In genomic region chr9:110714314-110714713, GRCh38 we compare ENCODE assay signal across 19 cellular contexts. TPM values are rescaled to one million over a fixed set of nuclear protein-coding genes. Genes with fewer than 3 reads are reported as not detected.
A peak's percentile ranks its signal among the peaks of the same experiment; 100 is the strongest.
DNase-seq lines count a peak whose midpoint lies in the region; ATAC-seq, FAIRE-seq and TF ChIP-seq lines count a peak whose summit lies in the region.
"Had no signal": no experiment of that assay in that cellular context is flagged by ENCODE, and none has a peak within 500 bp of the region (broad histone marks: within the 10 kb centered on the region; RNA-seq: fewer than 3 reads in every experiment).

No MANE protein-coding gene starts in this region.

- no peaks in the 10 kb centered on the region for H3K9me3 ChIP-seq in H1 (ENCODE audit: insufficient read depth in 2 of 2, low read depth in 1 of 2, low read length in 1 of 2)
- H3K9me3 ChIP-seq in smooth muscle cell (replicated peaks; ENCODE audit: low read depth), result no peaks in the 10 kb centered on the region
- no peaks in the 10 kb centered on the region for H3K9me3 ChIP-seq in naive thymus-derived CD4-positive, alpha-beta T cell (ENCODE audit: control insufficient read depth in 2 of 3, low read length in 3 of 3)
- H3K9me3 ChIP-seq: vagina had no signal

- no peak overlapping the region for H3K14ac ChIP-seq in H1 (ENCODE audit: insufficient read length)

- no peaks in the 10 kb centered on the region for H3K79me2 ChIP-seq in H1 (ENCODE audit: control insufficient read depth in 1 of 2, insufficient read depth in 2 of 2, low read length in 2 of 2)
- H3K79me2 ChIP-seq in smooth muscle cell (ENCODE audit: low read depth), result no peaks in the 10 kb centered on the region

- no peak overlapping the region for H3K18ac ChIP-seq in H1 (ENCODE audit: extremely low read depth, low read length)

- H4K20me1 ChIP-seq in H1 (replicated peaks in 1 of 2; ENCODE audit: control insufficient read depth in 1 of 2, insufficient read depth in 2 of 2, low read length in 2 of 2) (no peaks in the 10 kb centered on the region), smooth muscle cell (ENCODE audit: low read depth) (no peaks in the 10 kb centered on the region)

- DNase-seq in NCI-H526 (lab: John Stamatoyannopoulos, UW) (peak; percentile 1), NCI-H526 treated with DMSO at 0.1 percent for 48 hours (lab: John Stamatoyannopoulos, UW) (no peak), NCI-H2196 treated with DMSO at 0.1 percent for 48 hours (lab: John Stamatoyannopoulos, UW; ENCODE audit: unreplicated experiment) (peak; percentile 38), H1 (ENCODE audit: low read depth in 1 of 2, low spot score in 2 of 2) (no peak), smooth muscle cell (lab: John Stamatoyannopoulos, UW; ENCODE audit: unreplicated experiment) (no peak), anterior cingulate cortex (lab: John Stamatoyannopoulos, UW) (no peak)
- DNase-seq in naive thymus-derived CD4-positive, alpha-beta T cell, result no peak
- DNase-seq: activated B cell treated with CpG ODN at 0.5 μM for 24 hours; activated CD8-positive, alpha-beta memory T cell treated with anti-CD3 and anti-CD28 coated beads, Interleukin-2, amount 50 U/mL, for 4 hours; activated naive CD4-positive, alpha-beta T cell treated with anti-CD3 and anti-CD28 coated beads, Interleukin-2, amount 10 ng/mL, durations not matched to agents 7 days and 5 days; CD4-positive, alpha-beta memory T cell; effector CD8-positive, alpha-beta T cell; NCI-H1694; small intestine; stimulated activated naive CD4-positive, alpha-beta T cell treated with Interleukin-2 at 50 U/mL for 16 hours had no signal

- CTCF ChIA-PET in H1 (lab: Charles Lee; ENCODE audit: partially characterized antibody), result no interaction called here
- CTCF ChIA-PET in naive thymus-derived CD4-positive, alpha-beta T cell (lab: Charles Lee), result no interaction called here

- intact Hi-C loops in naive thymus-derived CD4-positive, alpha-beta T cell (cut with micrococcal nuclease), result no loop called here

- H2AFZ ChIP-seq in H1 (ENCODE audit: low read length) (peak overlapping the region; percentile 95), smooth muscle cell (ENCODE audit: low read depth) (no peak overlapping the region)

- H3K4me2 ChIP-seq in H1 (ENCODE audit: insufficient read depth in 1 of 2, low read depth in 2 of 2, low read length in 2 of 2) (peak overlapping the region; percentile 11 to 15; a peak in 1 of 4 replicates), smooth muscle cell (peak overlapping the region; percentile 15)

- no peak overlapping the region for H3K27ac Mint-ChIP-seq in naive thymus-derived CD4-positive, alpha-beta T cell
- H3K27ac Mint-ChIP-seq: activated B cell treated with CpG ODN at 0.5 μM for 24 hours; activated naive CD4-positive, alpha-beta T cell treated with anti-CD3 and anti-CD28 coated beads, Interleukin-2, amount 10 ng/mL, durations not matched to agents 7 days and 5 days; CD4-positive, alpha-beta memory T cell had no signal

- no peak overlapping the region for H3K56ac ChIP-seq in H1 (replicated peaks; ENCODE audit: insufficient read length, low read depth, low read length)

- H2AK5ac ChIP-seq in H1 (ENCODE audit: low read depth, low read length), result no peak overlapping the region

- TF ChIP-seq RAD21 in H1 (IDR thresholded peaks at IDR 0.05 in 1 of 2, conservative IDR thresholded peaks at IDR 0.05 in 1 of 2; ENCODE audit: low read depth in 2 of 2, low read length in 2 of 2), result no peak

- H2BK15ac ChIP-seq in H1 (ENCODE audit: low read length), result no peak overlapping the region

- no peaks in the 10 kb centered on the region for H3K4me1 Mint-ChIP-seq in naive thymus-derived CD4-positive, alpha-beta T cell
- H3K4me1 Mint-ChIP-seq: activated B cell treated with CpG ODN at 0.5 μM for 24 hours; activated naive CD4-positive, alpha-beta T cell treated with anti-CD3 and anti-CD28 coated beads, Interleukin-2, amount 10 ng/mL, durations not matched to agents 7 days and 5 days; CD4-positive, alpha-beta memory T cell had no signal

- no peak overlapping the region for H2BK120ac ChIP-seq in H1 (replicated peaks; ENCODE audit: low read depth, low read length)

- no peak overlapping the region for H4K91ac ChIP-seq in H1 (replicated peaks; ENCODE audit: insufficient read length, low read length)

- H3K23ac ChIP-seq in H1 (ENCODE audit: insufficient read length), result no peak overlapping the region

- no peak overlapping the region for H3K4me3 Mint-ChIP-seq in naive thymus-derived CD4-positive, alpha-beta T cell
- H3K4me3 Mint-ChIP-seq: activated B cell treated with CpG ODN at 0.5 μM for 24 hours; activated naive CD4-positive, alpha-beta T cell treated with anti-CD3 and anti-CD28 coated beads, Interleukin-2, amount 10 ng/mL, durations not matched to agents 7 days and 5 days; CD4-positive, alpha-beta memory T cell had no signal

- no peak overlapping the region for H3K9ac ChIP-seq in H1 (replicated peaks in 1 of 4; ENCODE audit: extremely low read depth in 1 of 4, low read depth in 3 of 4, low read length in 3 of 4)
- no peak overlapping the region for H3K9ac ChIP-seq in smooth muscle cell (ENCODE audit: low read depth)

- no peaks in the 10 kb centered on the region for H3K36me3 Mint-ChIP-seq in naive thymus-derived CD4-positive, alpha-beta T cell
- H3K36me3 Mint-ChIP-seq: activated naive CD4-positive, alpha-beta T cell treated with anti-CD3 and anti-CD28 coated beads, Interleukin-2, amount 10 ng/mL, durations not matched to agents 7 days and 5 days; CD4-positive, alpha-beta memory T cell had no signal

- no peak overlapping the region for H4K5ac ChIP-seq in H1 (ENCODE audit: insufficient read length, low read depth, low read length)

- H2BK12ac ChIP-seq in H1 (ENCODE audit: low read depth, low read length), result no peak overlapping the region

- TF ChIP-seq POLR2A in H1 (IDR thresholded peaks at IDR 0.05; ENCODE audit: control extremely low read depth in 1 of 2, low read depth in 2 of 2, low read length in 2 of 2), result no peak

- POLR2A ChIA-PET in H1 (lab: Charles Lee; ENCODE audit: partially characterized antibody), result no interaction called here
- POLR2A ChIA-PET in naive thymus-derived CD4-positive, alpha-beta T cell (lab: Charles Lee), result no interaction called here

- no peaks in the 10 kb centered on the region for H3K36me3 ChIP-seq in H1 (ENCODE audit: control insufficient read depth in 2 of 4, insufficient read depth in 4 of 4, low read length in 3 of 4)
- no peaks in the 10 kb centered on the region for H3K36me3 ChIP-seq in smooth muscle cell (ENCODE audit: low read depth)
- no peaks in the 10 kb centered on the region for H3K36me3 ChIP-seq in naive thymus-derived CD4-positive, alpha-beta T cell (ENCODE audit: control insufficient read depth in 2 of 3, insufficient read depth in 3 of 3, low read length in 3 of 3)
- H3K36me3 ChIP-seq: vagina had no signal

- H3K23me2 ChIP-seq in H1 (ENCODE audit: low read depth, low read length), result no peaks in the 10 kb centered on the region

- H3K27ac ChIP-seq in H1 (ENCODE audit: low read depth, low read length) (no peak overlapping the region), smooth muscle cell (ENCODE audit: low read depth) (no peak overlapping the region)
- H3K27ac ChIP-seq in naive thymus-derived CD4-positive, alpha-beta T cell (ENCODE audit: low read depth, low read length), result no peak overlapping the region
- H3K27ac ChIP-seq: vagina had no signal

- 0 out of 8 replicates have a peak overlapping the region, but pooled peaks of 1 of the 4 experiments have one; percentile 1 for H3K4me3 ChIP-seq in H1 (ENCODE audit: extremely low read depth in 1 of 4, insufficient read depth in 2 of 4, low read depth in 3 of 4, low read length in 4 of 4)
- H3K4me3 ChIP-seq in smooth muscle cell, result no peak overlapping the region
- no peak overlapping the region for H3K4me3 ChIP-seq in naive thymus-derived CD4-positive, alpha-beta T cell (ENCODE audit: low read length)
- H3K4me3 ChIP-seq: K562, vagina had no signal

- no peaks in the 10 kb centered on the region for H3F3A ChIP-seq in smooth muscle cell (ENCODE audit: low read depth)

- no peak overlapping the region for H2BK5ac ChIP-seq in H1 (ENCODE audit: low read depth, low read length)

- H3K27me3 ChIP-seq in H1 (replicated peaks in 1 of 4; ENCODE audit: control insufficient read depth in 3 of 4, extremely low read depth in 1 of 4, insufficient read depth in 3 of 4, low read length in 3 of 4) (no peaks in the 10 kb centered on the region), smooth muscle cell (ENCODE audit: low read depth) (no peaks in the 10 kb centered on the region)
- H3K27me3 ChIP-seq in naive thymus-derived CD4-positive, alpha-beta T cell (ENCODE audit: control insufficient read depth in 2 of 2, insufficient read depth in 2 of 2, low read length in 2 of 2), result no peaks in the 10 kb centered on the region
- H3K27me3 ChIP-seq: vagina had no signal

- H2BK20ac ChIP-seq in H1 (ENCODE audit: low read length), result no peak overlapping the region

- 55% methylated on average over 3 of the region's 3 CpGs; no CpG with 5 or more reads in 1 of the 2 experiments for WGBS in H1 (ENCODE audit: extremely low coverage in 1 of 2, insufficient coverage in 1 of 2, insufficient read length in 1 of 2, insufficient replicate concordance in 2 of 2, low coverage in 1 of 2, low lambda C conversion rate in 2 of 2, missing lambda C conversion rate in 1 of 2), 2 experiments
- 24% methylated on average over 3 of the region's 3 CpGs for WGBS in smooth muscle cell (ENCODE audit: low lambda C conversion rate)

- H3K4me1 ChIP-seq in H1 (replicated peaks in 1 of 4; ENCODE audit: control insufficient read depth in 3 of 4, insufficient read depth in 4 of 4, low read length in 3 of 4), result peaks cover 0 to 6% (median 2%) of the 10 kb centered on the region in 4 experiments; a peak in 2 of 7 replicates
- no peaks in the 10 kb centered on the region for H3K4me1 ChIP-seq in smooth muscle cell (ENCODE audit: low read depth)
- H3K4me1 ChIP-seq in naive thymus-derived CD4-positive, alpha-beta T cell (ENCODE audit: control insufficient read depth in 2 of 2, insufficient read depth in 2 of 2, low read length in 2 of 2), result no peaks in the 10 kb centered on the region
- H3K4me1 ChIP-seq: vagina had no signal

- no peak overlapping the region for H3K4ac ChIP-seq in H1 (replicated peaks; ENCODE audit: insufficient read length, low read depth, low read length)

- H3K27me3 Mint-ChIP-seq in naive thymus-derived CD4-positive, alpha-beta T cell, result peaks cover 0 to 10% (median 0%) of the 10 kb centered on the region in 5 donors
- H3K27me3 Mint-ChIP-seq: activated B cell treated with CpG ODN at 0.5 μM for 24 hours; activated naive CD4-positive, alpha-beta T cell treated with anti-CD3 and anti-CD28 coated beads, Interleukin-2, amount 10 ng/mL, durations not matched to agents 7 days and 5 days; CD4-positive, alpha-beta memory T cell had no signal

- H4K8ac ChIP-seq in H1 (ENCODE audit: extremely low read depth, insufficient read depth, low read length), result no peak overlapping the region

- TF ChIP-seq EP300 in H1 (IDR thresholded peaks at IDR 0.05; ENCODE audit: borderline replicate concordance in 1 of 2, low read depth in 2 of 2, low read length in 2 of 2), result no peak

- no peak for FAIRE-seq in H1 (lab: Jason Lieb, UNC)
- FAIRE-seq: GM19239, K562, small intestine had no signal

- TF ChIP-seq CTCF in H1 (IDR thresholded peaks at IDR 0.05; ENCODE audit: control extremely low read depth in 1 of 3, insufficient read depth in 1 of 3, low read depth in 1 of 3, low read length in 3 of 3) (no peak), smooth muscle cell (IDR thresholded peaks at IDR 0.05; ENCODE audit: borderline replicate concordance, insufficient read depth, poor library complexity, severe bottlenecking) (no peak)

- ATAC-seq in naive thymus-derived CD4-positive, alpha-beta T cell, result no peak
- ATAC-seq in HG03159 (IDR thresholded peaks at IDR 0.05; ENCODE audit: unreplicated experiment), result no peak
- ATAC-seq: K562 had no signal

- H3K79me1 ChIP-seq in H1 (ENCODE audit: low read depth, low read length), result no peaks in the 10 kb centered on the region

- peaks cover 3 to 17% (median 7%) of the 10 kb centered on the region in 11 donors for H3K9me3 Mint-ChIP-seq in naive thymus-derived CD4-positive, alpha-beta T cell
- H3K9me3 Mint-ChIP-seq: activated naive CD4-positive, alpha-beta T cell treated with anti-CD3 and anti-CD28 coated beads, Interleukin-2, amount 10 ng/mL, durations not matched to agents 7 days and 5 days had no signal

RNA-seq across cellular contexts. Expression of gene MUSK, which starts 45.7 kb away (rescaled TPM):
- not detected in 2 replicates for total RNA-seq in H1 (2021; fragmentation: NEBNext Ultra II Directional; extraction: Animal tissue kit (Norgen Biotek cat#: 25700))
- polyA plus RNA-seq in H1 (2011; rRNA removed) (not detected in 2 replicates), smooth muscle cell (0.07 TPM in 1 of 2 replicates, not detected in the other)
- polyA plus RNA-seq in H1 (2011; cell fraction: cytosol; rRNA removed), result not detected
- not detected for polyA plus RNA-seq in H1 (2011; cell fraction: nucleus; rRNA removed)
- polyA plus RNA-seq in H1 (2012, experiment 1 of 2), result not detected in 4 replicates
- polyA plus RNA-seq in H1 (2012, experiment 2 of 2), result not detected
- polyA plus RNA-seq in H1 (2013, experiment 1 of 2), result not detected
- 0.02 TPM for polyA plus RNA-seq in H1 (2013, experiment 2 of 2)
- not detected in 2 replicates for polyA minus RNA-seq in H1 (2011; rRNA and poly(A)+ RNA removed)
- not detected for polyA minus RNA-seq in H1 (2011; cell fraction: cytosol; rRNA and poly(A)+ RNA removed)
- polyA minus RNA-seq in H1 (2011; cell fraction: nucleus; rRNA and poly(A)+ RNA removed), result not detected
- not detected in 2 replicates for total RNA-seq in smooth muscle cell
- total RNA-seq in naive thymus-derived CD4-positive, alpha-beta T cell, result not detected
- not detected for polyA plus RNA-seq in naive thymus-derived CD4-positive, alpha-beta T cell
- total RNA-seq: activated B cell treated with CpG ODN at 0.5 μM for 24 hours; CD4-positive, alpha-beta memory T cell; K562; vagina had no signal
- polyA plus RNA-seq: CD4-positive, alpha-beta memory T cell; K562 had no signal

Comparison
In these comparisons a context has a peak if more than half of its experiments do, and no peak if none do; other contexts are left out.
1. DNase-seq: peak in NCI-H526 (2 of 2) and NCI-H2196 treated with DMSO at 0.1 percent for 48 hours (single experiment); none in NCI-H526 treated with DMSO at 0.1 percent for 48 hours (single experiment), H1 (0 of 2), smooth muscle cell (single experiment), anterior cingulate cortex (0 of 58) and naive thymus-derived CD4-positive, alpha-beta T cell (0 of 9).